18 cellular contexts compared by ENCODE assay signal in the genomic region with DNA sequence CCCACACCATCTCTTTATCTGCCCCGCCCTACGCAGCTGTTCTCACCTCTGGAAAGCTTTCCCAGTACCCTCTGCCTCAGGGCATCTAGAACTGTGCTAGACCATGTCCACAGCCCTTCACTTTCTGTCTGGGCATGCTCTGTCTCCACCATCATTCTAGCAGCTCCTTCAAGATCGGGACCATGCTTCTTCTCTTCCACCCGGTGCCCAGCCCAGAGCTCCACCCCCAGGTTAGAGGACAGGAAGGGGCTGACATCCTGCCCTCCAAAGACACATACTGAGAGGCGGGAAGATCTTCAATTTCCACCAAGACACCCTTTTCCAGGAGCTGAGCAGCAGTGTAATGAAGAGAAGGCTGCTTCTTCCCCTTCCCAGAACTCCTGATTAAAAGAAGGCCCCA. TPM values are rescaled to one million over a fixed set of nuclear protein-coding genes. Genes with fewer than 3 reads are reported as not detected.
"Had no signal": no experiment of that assay in that cellular context is flagged by ENCODE, and none has a peak within 500 bp of the region (broad histone marks: within the 10 kb centered on the region; RNA-seq: fewer than 3 reads in every experiment).

No MANE protein-coding gene starts in this region.

- H3K9me3 ChIP-seq: esophagus squamous epithelium, spleen had no signal

- H3K4me3 ChIP-seq: dorsolateral prefrontal cortex, esophagus squamous epithelium, lung, SK-N-MC, spleen had no signal

- H3K36me3 Mint-ChIP-seq: naive B cell had no signal

- H3K4me1 ChIP-seq: foreskin keratinocyte had no signal

- ATAC-seq: foreskin keratinocyte, left colon, sciatic nerve had no signal

- H3K27ac ChIP-seq: dorsolateral prefrontal cortex, esophagus squamous epithelium, foreskin keratinocyte, SK-N-MC, spleen had no signal

- H3K27me3 Mint-ChIP-seq: naive B cell had no signal

- H3K9me3 Mint-ChIP-seq: naive B cell had no signal

- H3K27me3 ChIP-seq: dorsolateral prefrontal cortex, esophagus squamous epithelium, foreskin keratinocyte, spleen had no signal

- DNase-seq: activated CD4-positive, CD25-positive, alpha-beta regulatory T cell; activated naive CD4-positive, alpha-beta T cell; esophagus squamous epithelium; foreskin keratinocyte; head of caudate nucleus; left colon; naive B cell; nucleus accumbens; spleen; stimulated activated CD4-positive, alpha-beta T cell treated with anti-CD3 and anti-CD28 coated beads, Interleukin-2, amount 100 ng/mL, for 24 hours; stimulated activated naive CD4-positive, alpha-beta T cell treated with Interleukin-2 at 50 U/mL for 16 hours had no signal

RNA-seq across cellular contexts. Expression of a gene that starts 51.3 kb away (rescaled TPM):
- total RNA-seq: cerebellum, esophagus squamous epithelium, foreskin keratinocyte, pulmonary artery endothelial cell, sciatic nerve, temporal lobe had no signal
- polyA plus RNA-seq: foreskin keratinocyte had no signal
